ENCODE assay signal across 12 cellular contexts in the genomic region with DNA sequence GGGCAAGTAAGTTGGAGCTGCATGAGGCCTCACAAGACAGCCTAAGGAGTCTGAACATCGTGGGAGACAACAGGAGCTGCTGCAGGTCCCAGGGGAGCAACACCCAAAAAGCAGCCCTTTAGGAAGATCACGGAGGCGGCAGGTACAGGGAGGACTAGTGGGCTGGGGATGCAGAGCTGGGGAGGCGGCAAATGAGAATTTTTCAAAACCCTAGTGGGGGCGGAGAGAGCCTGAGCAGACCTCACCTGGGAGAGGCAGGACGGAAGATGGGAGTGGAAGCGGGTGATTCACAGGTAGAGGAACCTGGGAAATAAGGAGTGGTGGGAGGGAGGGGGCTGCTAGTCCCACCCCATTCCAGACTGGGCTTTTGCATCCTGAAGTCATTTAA. TPM values are rescaled to one million over a fixed set of nuclear protein-coding genes. Genes with fewer than 3 reads are reported as not detected.
DNase-seq lines count a peak whose midpoint lies in the region; ATAC-seq and TF ChIP-seq lines count a peak whose summit lies in the region.
"Had no signal": no experiment of that assay in that cellular context is flagged by ENCODE, and none has a peak within 500 bp of the region (broad histone marks: within the 10 kb centered on the region; RNA-seq: fewer than 3 reads in every experiment).

No MANE protein-coding gene starts in this region.

- TF ChIP-seq CTCF in right atrium auricular region (IDR thresholded peaks at IDR 0.05) (no peak), left ventricle myocardium inferior (IDR thresholded peaks at IDR 0.05; ENCODE audit: borderline replicate concordance) (no peak), type B pancreatic cell (conservative IDR thresholded peaks at IDR 0.05) (no peak)

- H3K36me3 Mint-ChIP-seq in activated T-helper 17 cell treated with anti-CD3 and anti-CD28 coated beads, Interleukin-2, amount 50 U/mL, for 72 hours (ENCODE audit: low read depth) = no peaks in the 10 kb centered on the region
- H3K36me3 Mint-ChIP-seq in type B pancreatic cell = peaks cover 12% of the 10 kb centered on the region

- H3K4me3 ChIP-seq in right atrium auricular region (no peak overlapping the region), left ventricle myocardium inferior (no peak overlapping the region)
- H3K4me3 ChIP-seq: PC-9, SJCRH30 had no signal

- DNase-seq in right atrium auricular region (ENCODE audit: low spot score) (no peak), left ventricle myocardium inferior (no peak), head of caudate nucleus (peak in 29 of 42 donors; percentile 35 to 89 (median 66)), type B pancreatic cell (ENCODE audit: extremely low spot score, unreplicated experiment) (peak; percentile 58), NCI-H510A (lab: John Stamatoyannopoulos, UW) (no peak)
- DNase-seq: DMS79 treated with DMSO at 0.1 percent for 48 hours had no signal

- H3K9me3 ChIP-seq in right atrium auricular region (no peaks in the 10 kb centered on the region), left ventricle myocardium inferior (replicated peaks) (no peaks in the 10 kb centered on the region)
- H3K9me3 ChIP-seq: SJCRH30 had no signal

- no peaks in the 10 kb centered on the region for H3K9me3 Mint-ChIP-seq in activated T-helper 17 cell treated with anti-CD3 and anti-CD28 coated beads, Interleukin-2, amount 50 U/mL, for 72 hours
- H3K9me3 Mint-ChIP-seq in type B pancreatic cell = no peaks in the 10 kb centered on the region

- peaks cover 41% of the 10 kb centered on the region for H3K36me3 ChIP-seq in right atrium auricular region
- H3K36me3 ChIP-seq in left ventricle myocardium inferior = peaks cover 7% of the 10 kb centered on the region
- H3K36me3 ChIP-seq: SJCRH30 had no signal

- peak overlapping the region; percentile 75 to 76 for H3K27ac ChIP-seq in right atrium auricular region
- no peak overlapping the region for H3K27ac ChIP-seq in left ventricle myocardium inferior (replicated peaks)
- H3K27ac ChIP-seq: PC-9, SJCRH30 had no signal

- H3K4me1 Mint-ChIP-seq in activated T-helper 17 cell treated with anti-CD3 and anti-CD28 coated beads, Interleukin-2, amount 50 U/mL, for 72 hours = peaks cover 4% of the 10 kb centered on the region
- H3K4me1 Mint-ChIP-seq in type B pancreatic cell (ENCODE audit: unreplicated experiment) = peaks cover 19% of the 10 kb centered on the region
- H3K4me1 Mint-ChIP-seq: B cell had no signal

- intact Hi-C loops in left ventricle myocardium inferior (cut with micrococcal nuclease) = no loop called here
- intact Hi-C loops in head of caudate nucleus (cut with DNase I) = loop anchor here (10.0 kb wide), 1 partner anchor 122 kb away; a partner anchor contains a TSS

- no peak for ATAC-seq in activated T-helper 17 cell treated with anti-CD3 and anti-CD28 coated beads, Interleukin-2, amount 50 U/mL, for 72 hours (replicated peaks)
- ATAC-seq in HG03039 (IDR thresholded peaks at IDR 0.05; ENCODE audit: unreplicated experiment) (no peak), SK-N-SH treated with all-trans-retinoic acid at 6 μM for 48 hours (no peak)

- peaks cover 0 to 98% of the 10 kb centered on the region in 2 donors for H3K4me1 ChIP-seq in right atrium auricular region
- H3K4me1 ChIP-seq in left ventricle myocardium inferior = peaks cover 91% of the 10 kb centered on the region

- no peaks in the 10 kb centered on the region for H3K27me3 Mint-ChIP-seq in activated T-helper 17 cell treated with anti-CD3 and anti-CD28 coated beads, Interleukin-2, amount 50 U/mL, for 72 hours
- no peaks in the 10 kb centered on the region for H3K27me3 Mint-ChIP-seq in type B pancreatic cell

- no peaks in the 10 kb centered on the region for H3K27me3 ChIP-seq in right atrium auricular region
- H3K27me3 ChIP-seq in left ventricle myocardium inferior (ENCODE audit: low read depth) = no peaks in the 10 kb centered on the region
- H3K27me3 ChIP-seq: SJCRH30 had no signal

- no peak overlapping the region for H3K4me3 Mint-ChIP-seq in activated T-helper 17 cell treated with anti-CD3 and anti-CD28 coated beads, Interleukin-2, amount 50 U/mL, for 72 hours
- no peak overlapping the region for H3K4me3 Mint-ChIP-seq in type B pancreatic cell
- H3K4me3 Mint-ChIP-seq: B cell had no signal

- peak overlapping the region; percentile 42 for H3K27ac Mint-ChIP-seq in activated T-helper 17 cell treated with anti-CD3 and anti-CD28 coated beads, Interleukin-2, amount 50 U/mL, for 72 hours
- no peak overlapping the region for H3K27ac Mint-ChIP-seq in type B pancreatic cell
- H3K27ac Mint-ChIP-seq: B cell had no signal

TF ChIP-seq in SK-N-SH treated with all-trans-retinoic acid at 6 μM for 48 hours, 23 proteins besides CTCF, POLR2A, EP300 and RAD21:
- no peak for TF ChIP-seq ISL1 (CRISPR knock-in tag; IDR thresholded peaks at IDR 0.05)
- no peak for TF ChIP-seq TCF4 (CRISPR knock-in tag; IDR thresholded peaks at IDR 0.05; ENCODE audit: borderline replicate concordance)
- no peak for TF ChIP-seq ZNF565 (CRISPR knock-in tag; conservative IDR thresholded peaks at IDR 0.05; ENCODE audit: low read depth)
- TF ChIP-seq, protein P1, sequence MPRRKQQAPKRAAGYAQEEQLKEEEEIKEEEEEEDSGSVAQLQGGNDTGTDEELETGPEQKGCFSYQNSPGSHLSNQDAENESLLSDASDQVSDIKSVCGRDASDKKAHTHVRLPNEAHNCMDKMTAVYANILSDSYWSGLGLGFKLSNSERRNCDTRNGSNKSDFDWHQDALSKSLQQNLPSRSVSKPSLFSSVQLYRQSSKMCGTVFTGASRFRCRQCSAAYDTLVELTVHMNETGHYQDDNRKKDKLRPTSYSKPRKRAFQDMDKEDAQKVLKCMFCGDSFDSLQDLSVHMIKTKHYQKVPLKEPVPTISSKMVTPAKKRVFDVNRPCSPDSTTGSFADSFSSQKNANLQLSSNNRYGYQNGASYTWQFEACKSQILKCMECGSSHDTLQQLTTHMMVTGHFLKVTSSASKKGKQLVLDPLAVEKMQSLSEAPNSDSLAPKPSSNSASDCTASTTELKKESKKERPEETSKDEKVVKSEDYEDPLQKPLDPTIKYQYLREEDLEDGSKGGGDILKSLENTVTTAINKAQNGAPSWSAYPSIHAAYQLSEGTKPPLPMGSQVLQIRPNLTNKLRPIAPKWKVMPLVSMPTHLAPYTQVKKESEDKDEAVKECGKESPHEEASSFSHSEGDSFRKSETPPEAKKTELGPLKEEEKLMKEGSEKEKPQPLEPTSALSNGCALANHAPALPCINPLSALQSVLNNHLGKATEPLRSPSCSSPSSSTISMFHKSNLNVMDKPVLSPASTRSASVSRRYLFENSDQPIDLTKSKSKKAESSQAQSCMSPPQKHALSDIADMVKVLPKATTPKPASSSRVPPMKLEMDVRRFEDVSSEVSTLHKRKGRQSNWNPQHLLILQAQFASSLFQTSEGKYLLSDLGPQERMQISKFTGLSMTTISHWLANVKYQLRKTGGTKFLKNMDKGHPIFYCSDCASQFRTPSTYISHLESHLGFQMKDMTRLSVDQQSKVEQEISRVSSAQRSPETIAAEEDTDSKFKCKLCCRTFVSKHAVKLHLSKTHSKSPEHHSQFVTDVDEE (CRISPR knock-in tag; IDR thresholded peaks at IDR 0.05) = no peak
- TF ChIP-seq PPARA (CRISPR knock-in tag; IDR thresholded peaks at IDR 0.05; ENCODE audit: borderline replicate concordance) = no peak
- TF ChIP-seq ZC3H10 (CRISPR knock-in tag; IDR thresholded peaks at IDR 0.05) = no peak
- no peak for TF ChIP-seq GLIS3 (CRISPR knock-in tag; IDR thresholded peaks at IDR 0.05)
- no peak for TF ChIP-seq ZFP30 (CRISPR knock-in tag; IDR thresholded peaks at IDR 0.05)
- TF ChIP-seq CSDC2 (CRISPR knock-in tag; IDR thresholded peaks at IDR 0.05) = no peak
- TF ChIP-seq ESRRG (CRISPR knock-in tag; IDR thresholded peaks at IDR 0.05) = no peak
- no peak for TF ChIP-seq ZNF8 (CRISPR knock-in tag; IDR thresholded peaks at IDR 0.05)
- no peak for TF ChIP-seq ARNTL (CRISPR knock-in tag; IDR thresholded peaks at IDR 0.05; ENCODE audit: borderline replicate concordance, low read depth)
- TF ChIP-seq, protein P2, sequence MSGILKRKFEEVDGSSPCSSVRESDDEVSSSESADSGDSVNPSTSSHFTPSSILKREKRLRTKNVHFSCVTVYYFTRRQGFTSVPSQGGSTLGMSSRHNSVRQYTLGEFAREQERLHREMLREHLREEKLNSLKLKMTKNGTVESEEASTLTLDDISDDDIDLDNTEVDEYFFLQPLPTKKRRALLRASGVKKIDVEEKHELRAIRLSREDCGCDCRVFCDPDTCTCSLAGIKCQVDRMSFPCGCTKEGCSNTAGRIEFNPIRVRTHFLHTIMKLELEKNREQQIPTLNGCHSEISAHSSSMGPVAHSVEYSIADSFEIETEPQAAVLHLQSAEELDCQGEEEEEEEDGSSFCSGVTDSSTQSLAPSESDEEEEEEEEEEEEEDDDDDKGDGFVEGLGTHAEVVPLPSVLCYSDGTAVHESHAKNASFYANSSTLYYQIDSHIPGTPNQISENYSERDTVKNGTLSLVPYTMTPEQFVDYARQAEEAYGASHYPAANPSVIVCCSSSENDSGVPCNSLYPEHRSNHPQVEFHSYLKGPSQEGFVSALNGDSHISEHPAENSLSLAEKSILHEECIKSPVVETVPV (CRISPR knock-in tag; IDR thresholded peaks at IDR 0.05) = no peak

RNA-seq across cellular contexts. Expression of a gene that starts 42.1 kb away (rescaled TPM):
- total RNA-seq in right atrium auricular region (1,000 to 10,000 TPM; 2,934 to 5,316 TPM), left ventricle myocardium inferior (769 TPM), type B pancreatic cell (ENCODE audit: low replicate concordance) (9.9 and 36.3 TPM in 2 replicates)
- total RNA-seq in activated T-helper 17 cell treated with anti-CD3 and anti-CD28 coated beads, Interleukin-2, amount 50 U/mL, for 72 hours = not detected
- total RNA-seq: B cell had no signal

Comparison
In these comparisons a context has a peak if more than half of its experiments do, and no peak if none do; other contexts are left out.
1. DNase-seq: peak in head of caudate nucleus (29 of 42) and type B pancreatic cell (single experiment); none in right atrium auricular region (single experiment), left ventricle myocardium inferior (single experiment) and NCI-H510A (single experiment).